ENCODE assay signal across 19 cellular contexts in genomic region chr11:67413266-67413797, GRCh38. TPM values are rescaled to one million over a fixed set of nuclear protein-coding genes. Genes with fewer than 3 reads are reported as not detected.
DNase-seq lines count a peak whose midpoint lies in the region; ATAC-seq, FAIRE-seq and TF ChIP-seq lines count a peak whose summit lies in the region.
"Had no signal": no experiment of that assay in that cellular context is flagged by ENCODE, and none has a peak within 500 bp of the region (broad histone marks: within the 10 kb centered on the region; RNA-seq: fewer than 3 reads in every experiment).

No MANE protein-coding gene starts in this region.

- no peak for TF ChIP-seq CTCF in activated CD8-positive, alpha-beta T cell treated with anti-CD3 and anti-CD28 coated beads for 36 hours (IDR thresholded peaks at IDR 0.05)
- no peak for TF ChIP-seq CTCF in type B pancreatic cell (conservative IDR thresholded peaks at IDR 0.05)
- TF ChIP-seq CTCF in transverse colon (IDR thresholded peaks at IDR 0.05): no peak

- H3K4me1 ChIP-seq in transverse colon: peaks cover 0 to 29% (median 20%) of the 10 kb centered on the region in 4 donors

- TF ChIP-seq EP300 in transverse colon (IDR thresholded peaks at IDR 0.05; ENCODE audit: low read depth): no peak

- in situ Hi-C loops in transverse colon (cut with MboI; ENCODE audit: low pct_ligation_motif_present in 1 of 4, low pct_unique_long_range_greater_than_20kb in 1 of 4, low sequenced_read_pairs in 3 of 4): no loop called here

- ATAC-seq in activated CD8-positive, alpha-beta T cell treated with anti-CD3 and anti-CD28 coated beads for 36 hours: no peak
- ATAC-seq in GM21619 (IDR thresholded peaks at IDR 0.05; ENCODE audit: unreplicated experiment): no peak
- ATAC-seq: GM23338, sciatic nerve had no signal

- H3K27ac Mint-ChIP-seq in activated naive CD8-positive, alpha-beta T cell: peak overlapping the region; percentile 58
- H3K27ac Mint-ChIP-seq in activated naive CD8-positive, alpha-beta T cell treated with anti-CD3 and anti-CD28 coated beads for 36 hours: no peak overlapping the region
- H3K27ac Mint-ChIP-seq in activated CD8-positive, alpha-beta T cell treated with anti-CD3 and anti-CD28 coated beads for 36 hours: peak overlapping the region; percentile 6
- H3K27ac Mint-ChIP-seq in immature natural killer cell (peak overlapping the region in 5 of 6 donors; percentile 62 to 85 (median 82)), type B pancreatic cell (no peak overlapping the region)
- H3K27ac Mint-ChIP-seq: endodermal cell, GM23338 had no signal

- H3K36me3 ChIP-seq in transverse colon: no peaks in the 10 kb centered on the region
- H3K36me3 ChIP-seq: cardiac muscle cell, tibial nerve had no signal

- H3K9me3 ChIP-seq in transverse colon: no peaks in the 10 kb centered on the region
- H3K9me3 ChIP-seq: tibial nerve had no signal

- H3K27me3 Mint-ChIP-seq in activated naive CD8-positive, alpha-beta T cell: no peaks in the 10 kb centered on the region
- no peaks in the 10 kb centered on the region for H3K27me3 Mint-ChIP-seq in activated naive CD8-positive, alpha-beta T cell treated with anti-CD3 and anti-CD28 coated beads for 36 hours
- no peaks in the 10 kb centered on the region for H3K27me3 Mint-ChIP-seq in activated CD8-positive, alpha-beta T cell treated with anti-CD3 and anti-CD28 coated beads for 36 hours
- H3K27me3 Mint-ChIP-seq in immature natural killer cell (ENCODE audit: low read depth in 3 of 3) (peaks cover 0 to 14% (median 3%) of the 10 kb centered on the region in 3 donors), type B pancreatic cell (peaks cover 54% of the 10 kb centered on the region)

- POLR2A ChIA-PET in activated CD8-positive, alpha-beta T cell treated with anti-CD3 and anti-CD28 coated beads for 36 hours (lab: Charles Lee): interaction anchor here (0.7 to 3.3 kb wide), 14 partner anchors 10 to 126 kb away, joined by 3 to 17 read pairs (median 5); partner anchors contain the start of genes AIP, PPP1CA, PTPRCAP and RPS6KB2

- H3K27ac ChIP-seq in transverse colon: no peak overlapping the region
- H3K27ac ChIP-seq: cardiac muscle cell had no signal

- CTCF ChIA-PET in activated CD8-positive, alpha-beta T cell treated with anti-CD3 and anti-CD28 coated beads for 36 hours (lab: Charles Lee): interaction anchor here (0.9 to 1.7 kb wide), 6 partner anchors 9 to 93 kb away, joined by 3 to 6 read pairs (median 3); partner anchors contain the start of genes PPP1CA and TBC1D10C

- 60 to 67% methylated on average over 1 to 2 of the region's 2 CpGs for WGBS in transverse colon (ENCODE audit: low coverage in 1 of 2), 2 donors

- H3K36me3 Mint-ChIP-seq in activated naive CD8-positive, alpha-beta T cell: no peaks in the 10 kb centered on the region
- peaks cover 11% of the 10 kb centered on the region for H3K36me3 Mint-ChIP-seq in activated naive CD8-positive, alpha-beta T cell treated with anti-CD3 and anti-CD28 coated beads for 36 hours
- H3K36me3 Mint-ChIP-seq in activated CD8-positive, alpha-beta T cell treated with anti-CD3 and anti-CD28 coated beads for 36 hours (ENCODE audit: low read depth): peaks cover 16% of the 10 kb centered on the region
- H3K36me3 Mint-ChIP-seq in immature natural killer cell (no peaks in the 10 kb centered on the region), type B pancreatic cell (no peaks in the 10 kb centered on the region)

- FAIRE-seq in RCC 7860 (lab: Jason Lieb, UNC): no peak

- DNase-seq in activated naive CD8-positive, alpha-beta T cell treated with anti-CD3 and anti-CD28 coated beads for 36 hours: no peak
- DNase-seq in activated CD8-positive, alpha-beta T cell treated with anti-CD3 and anti-CD28 coated beads for 36 hours: no peak
- DNase-seq in immature natural killer cell (no peak), type B pancreatic cell (ENCODE audit: extremely low spot score, unreplicated experiment) (no peak), transverse colon (no peak), RCC 7860 (ENCODE audit: low spot score) (no peak)
- DNase-seq: activated effector memory CD4-positive, alpha-beta T cell treated with anti-CD3 and anti-CD28 coated beads, Interleukin-2, amount 50 U/mL, for 16 hours; endodermal cell; NCI-H82; stimulated activated CD4-positive, alpha-beta T cell treated with anti-CD3 and anti-CD28 coated beads, Interleukin-2, amount 100 ng/mL, for 24 hours had no signal

- TF ChIP-seq POLR2A in transverse colon (IDR thresholded peaks at IDR 0.05): no peak

- H3K4me3 ChIP-seq in transverse colon: no peak overlapping the region
- H3K4me3 ChIP-seq: cardiac muscle cell, GM23338, tibial nerve had no signal

- H3K4me3 Mint-ChIP-seq in activated naive CD8-positive, alpha-beta T cell: peak overlapping the region; percentile 54
- no peak overlapping the region for H3K4me3 Mint-ChIP-seq in activated naive CD8-positive, alpha-beta T cell treated with anti-CD3 and anti-CD28 coated beads for 36 hours
- no peak overlapping the region for H3K4me3 Mint-ChIP-seq in activated CD8-positive, alpha-beta T cell treated with anti-CD3 and anti-CD28 coated beads for 36 hours
- H3K4me3 Mint-ChIP-seq in immature natural killer cell (peak overlapping the region; percentile 52 to 81 (median 73)), type B pancreatic cell (peak overlapping the region; percentile 50)
- H3K4me3 Mint-ChIP-seq: endodermal cell, GM23338 had no signal

- intact Hi-C loops in activated CD8-positive, alpha-beta T cell treated with anti-CD3 and anti-CD28 coated beads for 36 hours (cut with micrococcal nuclease): no loop called here
- intact Hi-C loops in transverse colon (cut with DNase I; ENCODE audit: low total_unique reads): no loop called here

- no peaks in the 10 kb centered on the region for H3K9me3 Mint-ChIP-seq in activated naive CD8-positive, alpha-beta T cell (ENCODE audit: low read depth)
- H3K9me3 Mint-ChIP-seq in activated naive CD8-positive, alpha-beta T cell treated with anti-CD3 and anti-CD28 coated beads for 36 hours: no peaks in the 10 kb centered on the region
- H3K9me3 Mint-ChIP-seq in activated CD8-positive, alpha-beta T cell treated with anti-CD3 and anti-CD28 coated beads for 36 hours: no peaks in the 10 kb centered on the region
- H3K9me3 Mint-ChIP-seq in immature natural killer cell (no peaks in the 10 kb centered on the region), type B pancreatic cell (no peaks in the 10 kb centered on the region)
- H3K9me3 Mint-ChIP-seq: endodermal cell, GM23338 had no signal

- H3K4me1 Mint-ChIP-seq in activated naive CD8-positive, alpha-beta T cell (ENCODE audit: low read depth): peaks cover 73% of the 10 kb centered on the region
- H3K4me1 Mint-ChIP-seq in activated naive CD8-positive, alpha-beta T cell treated with anti-CD3 and anti-CD28 coated beads for 36 hours: peaks cover 73% of the 10 kb centered on the region
- peaks cover 76% of the 10 kb centered on the region for H3K4me1 Mint-ChIP-seq in activated CD8-positive, alpha-beta T cell treated with anti-CD3 and anti-CD28 coated beads for 36 hours (ENCODE audit: low read depth)
- H3K4me1 Mint-ChIP-seq in immature natural killer cell (peaks cover 84 to 85% of the 10 kb centered on the region in 2 donors), type B pancreatic cell (ENCODE audit: unreplicated experiment) (peaks cover 13% of the 10 kb centered on the region)

- peaks cover 38% of the 10 kb centered on the region for H3K27me3 ChIP-seq in transverse colon

RNA-seq across cellular contexts. Expression of gene CARNS1, which starts 2.1 kb away (rescaled TPM):
- 1 to 10 TPM; 3.1 to 3.7 TPM for total RNA-seq in activated naive CD8-positive, alpha-beta T cell treated with anti-CD3 and anti-CD28 coated beads for 36 hours
- total RNA-seq in activated CD8-positive, alpha-beta T cell treated with anti-CD3 and anti-CD28 coated beads for 36 hours: 1 to 10 TPM; 6.2 to 6.9 TPM
- polyA plus RNA-seq in immature natural killer cell: 1 to 10 TPM; 1.9 to 3.4 (median 2.7) TPM
- total RNA-seq in type B pancreatic cell (ENCODE audit: low replicate concordance) (0.31 and 1.5 TPM in 2 replicates), transverse colon (1 to 10 TPM in 1 of 4 donors, under 1 TPM in 3; 0.27 to 4.4 (median 0.43) TPM)
- total RNA-seq: fibroblast of villous mesenchyme, RPMI7951 had no signal
- polyA plus RNA-seq: neural cell had no signal

RNA-seq across cellular contexts. Expression of gene TBC1D10C, which starts 9.4 kb away (rescaled TPM):
- total RNA-seq in activated naive CD8-positive, alpha-beta T cell treated with anti-CD3 and anti-CD28 coated beads for 36 hours: 100 to 1,000 TPM; 117 to 121 TPM
- total RNA-seq in activated CD8-positive, alpha-beta T cell treated with anti-CD3 and anti-CD28 coated beads for 36 hours: 100 to 1,000 TPM; 138 to 144 TPM
- polyA plus RNA-seq in immature natural killer cell: 100 to 1,000 TPM; 396 to 531 (median 451) TPM
- total RNA-seq in type B pancreatic cell (ENCODE audit: low replicate concordance) (0.87 TPM in 1 of 2 replicates, not detected in the other), transverse colon (10 to 100 TPM in 2 of 4 donors, 1 to 10 TPM in 2; 1.2 to 17.2 (median 7.4) TPM)
- total RNA-seq: cardiac muscle cell, fibroblast of villous mesenchyme, RPMI7951 had no signal
- polyA plus RNA-seq: neural cell had no signal

RNA-seq across cellular contexts. Expression of gene PPP1CA, which starts 11.7 kb away (rescaled TPM):
- total RNA-seq in activated naive CD8-positive, alpha-beta T cell treated with anti-CD3 and anti-CD28 coated beads for 36 hours: 100 to 1,000 TPM; 262 to 269 TPM
- total RNA-seq in activated CD8-positive, alpha-beta T cell treated with anti-CD3 and anti-CD28 coated beads for 36 hours: 100 to 1,000 TPM; 249 to 258 TPM
- 1,000 to 10,000 TPM in 1 of 3 donors, 100 to 1,000 TPM in 2; 830 to 1,276 (median 950) TPM for polyA plus RNA-seq in immature natural killer cell
- total RNA-seq in type B pancreatic cell (ENCODE audit: low replicate concordance) (137 TPM in 2 replicates), transverse colon (100 to 1,000 TPM in 3 of 4 donors, 10 to 100 TPM in 1; 83.0 to 251 (median 163) TPM)

RNA-seq across cellular contexts. Expression of gene RPS6KB2, which starts 15.0 kb away (rescaled TPM):
- 10 to 100 TPM; 64.9 to 67.7 TPM for total RNA-seq in activated naive CD8-positive, alpha-beta T cell treated with anti-CD3 and anti-CD28 coated beads for 36 hours
- total RNA-seq in activated CD8-positive, alpha-beta T cell treated with anti-CD3 and anti-CD28 coated beads for 36 hours: 10 to 100 TPM; 54.8 to 57.4 TPM
- polyA plus RNA-seq in immature natural killer cell: 10 to 100 TPM; 71.5 to 96.5 (median 74.9) TPM
- total RNA-seq in type B pancreatic cell (ENCODE audit: low replicate concordance) (55.5 and 57.0 TPM in 2 replicates), transverse colon (100 to 1,000 TPM in 1 of 4 donors, 10 to 100 TPM in 3; 53.5 to 108 (median 75.9) TPM)

RNA-seq across cellular contexts. Expression of gene RAD9A, which starts 21.5 kb away (rescaled TPM):
- 10 to 100 TPM; 31.2 to 33.7 TPM for total RNA-seq in activated naive CD8-positive, alpha-beta T cell treated with anti-CD3 and anti-CD28 coated beads for 36 hours
- total RNA-seq in activated CD8-positive, alpha-beta T cell treated with anti-CD3 and anti-CD28 coated beads for 36 hours: 10 to 100 TPM; 29.7 to 30.6 TPM
- polyA plus RNA-seq in immature natural killer cell: 10 to 100 TPM; 10.2 to 12.8 (median 11.6) TPM
- 29.5 and 41.2 TPM in 2 replicates for total RNA-seq in type B pancreatic cell (ENCODE audit: low replicate concordance)
- 100 to 1,000 TPM in 2 of 4 donors, 10 to 100 TPM in 2; 37.8 to 470 (median 95.3) TPM for total RNA-seq in transverse colon

Comparison
In these comparisons a context has a peak if more than half of its experiments do, and no peak if none do; other contexts are left out.
1. H3K27ac Mint-ChIP-seq: peak in activated naive CD8-positive, alpha-beta T cell (single experiment), activated CD8-positive, alpha-beta T cell treated with anti-CD3 and anti-CD28 coated beads for 36 hours (single experiment) and immature natural killer cell (5 of 6); none in activated naive CD8-positive, alpha-beta T cell treated with anti-CD3 and anti-CD28 coated beads for 36 hours (single experiment) and type B pancreatic cell (single experiment).
2. H3K4me3 Mint-ChIP-seq: peak in activated naive CD8-positive, alpha-beta T cell (single experiment), immature natural killer cell (5 of 5) and type B pancreatic cell (single experiment); none in activated naive CD8-positive, alpha-beta T cell treated with anti-CD3 and anti-CD28 coated beads for 36 hours (single experiment) and activated CD8-positive, alpha-beta T cell treated with anti-CD3 and anti-CD28 coated beads for 36 hours (single experiment).
3. RNA of gene TBC1D10C, which starts 9.4 kb away (total RNA-seq): 138 to 144 TPM in activated CD8-positive, alpha-beta T cell treated with anti-CD3 and anti-CD28 coated beads for 36 hours and 117 to 121 TPM in activated naive CD8-positive, alpha-beta T cell treated with anti-CD3 and anti-CD28 coated beads for 36 hours; 1.2 to 17.2 TPM in transverse colon and 0.87 TPM in type B pancreatic cell; every median in the first group is over 4 times any median in the second.